Comparison of ENCODE assay signal across 24 cellular contexts in genomic region chr19:55621673-55622231, GRCh38.
"Had no signal": no experiment of that assay in that cellular context is flagged by ENCODE, and none has a peak within 500 bp of the region (broad histone marks: within the 10 kb centered on the region; RNA-seq: fewer than 3 reads in every experiment).

No MANE protein-coding gene starts in this region.

- H3K4me3 ChIP-seq: heart right ventricle, pancreas, prostate gland, SK-N-MC, vagina had no signal

- H3K4me1 ChIP-seq: prostate gland had no signal

- H3K9me3 ChIP-seq: heart right ventricle, pancreas, prostate gland, vagina had no signal

- H3K27ac ChIP-seq: brain microvascular endothelial cell, pancreas, prostate gland, SK-N-MC, vagina, WERI-Rb-1 had no signal

- FAIRE-seq: astrocyte, endothelial cell of umbilical vein, pancreas had no signal

- DNase-seq: activated CD4-positive, alpha-beta T cell treated with anti-CD3 and anti-CD28 coated beads for 48 hours; activated CD4-positive, alpha-beta T cell treated with anti-CD3 and anti-CD28 coated beads, Interleukin-2, amount 50 U/mL, for 48 hours; activated CD8-positive, alpha-beta memory T cell treated with anti-CD3 and anti-CD28 coated beads for 24 hours; activated effector memory CD4-positive, alpha-beta T cell treated with Interleukin-2 at 50 U/mL for 16 hours; activated naive CD4-positive, alpha-beta T cell treated with anti-CD3 and anti-CD28 coated beads for 36 hours; activated naive CD8-positive, alpha-beta T cell treated with anti-CD3 and anti-CD28 coated beads for 36 hours; brain microvascular endothelial cell; cortex of kidney; mesenchymal stem cell; stimulated activated CD4-positive, alpha-beta T cell treated with anti-CD3 and anti-CD28 coated beads, Interleukin-12 subunit alpha, Interleukin-12 subunit beta, amount 100 ng/mL, for 4 hours; stimulated activated CD4-positive, alpha-beta T cell treated with anti-CD3 and anti-CD28 coated beads, Interleukin-4, amount 100 ng/mL, for 24 hours; stimulated activated naive CD8-positive, alpha-beta T cell treated with anti-CD3 and anti-CD28 coated beads, Interleukin-15, amount 100 ng/mL, for 72 hours; T1000; WERI-Rb-1 had no signal

- H3K27me3 ChIP-seq: brain microvascular endothelial cell, heart right ventricle, pancreas, vagina had no signal

- ATAC-seq: activated CD4-positive, CD25-positive, alpha-beta regulatory T cell treated with anti-CD3 and anti-CD28 coated beads, Interleukin-2, amount 50 U/mL, for 24 hours; natural killer cell treated with Interleukin-12 subunit alpha and Interleukin-12 subunit beta and Interleukin-15 and Interleukin-18, amount 100 ng/mL, for 72 hours; pancreas; stimulated activated effector memory CD8-positive, alpha-beta T cell treated with anti-CD3 and anti-CD28 coated beads, Interleukin-12 subunit alpha, Interleukin-12 subunit beta, amount 100 ng/mL, for 72 hours had no signal
